ENCODE assay signal across 2 cellular contexts in the genomic region with DNA sequence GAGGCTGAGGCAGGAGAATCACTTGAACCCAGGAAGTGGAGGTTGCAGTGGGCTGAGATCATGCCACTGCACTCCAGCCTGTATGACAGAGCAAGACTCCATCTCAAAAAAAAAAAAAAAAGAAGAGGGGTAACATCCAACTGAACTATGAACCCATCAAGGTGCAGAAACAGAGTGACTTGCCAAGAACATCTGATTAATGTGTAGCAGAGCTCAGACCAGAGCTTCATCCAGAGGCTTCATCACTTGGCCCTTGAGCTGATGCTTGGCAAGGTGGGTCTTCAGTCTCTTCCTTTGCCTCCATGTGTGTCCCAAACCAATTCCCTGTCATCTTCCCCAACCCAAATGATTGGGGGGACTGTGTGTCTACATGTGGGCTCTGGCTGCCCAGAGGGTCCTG.
TF ChIP-seq lines count a peak whose summit lies in the region.

No MANE protein-coding gene starts in this region.

TF ChIP-seq in liver, 16 proteins besides CTCF, POLR2A, EP300 and RAD21:
- TF ChIP-seq, protein P1, sequence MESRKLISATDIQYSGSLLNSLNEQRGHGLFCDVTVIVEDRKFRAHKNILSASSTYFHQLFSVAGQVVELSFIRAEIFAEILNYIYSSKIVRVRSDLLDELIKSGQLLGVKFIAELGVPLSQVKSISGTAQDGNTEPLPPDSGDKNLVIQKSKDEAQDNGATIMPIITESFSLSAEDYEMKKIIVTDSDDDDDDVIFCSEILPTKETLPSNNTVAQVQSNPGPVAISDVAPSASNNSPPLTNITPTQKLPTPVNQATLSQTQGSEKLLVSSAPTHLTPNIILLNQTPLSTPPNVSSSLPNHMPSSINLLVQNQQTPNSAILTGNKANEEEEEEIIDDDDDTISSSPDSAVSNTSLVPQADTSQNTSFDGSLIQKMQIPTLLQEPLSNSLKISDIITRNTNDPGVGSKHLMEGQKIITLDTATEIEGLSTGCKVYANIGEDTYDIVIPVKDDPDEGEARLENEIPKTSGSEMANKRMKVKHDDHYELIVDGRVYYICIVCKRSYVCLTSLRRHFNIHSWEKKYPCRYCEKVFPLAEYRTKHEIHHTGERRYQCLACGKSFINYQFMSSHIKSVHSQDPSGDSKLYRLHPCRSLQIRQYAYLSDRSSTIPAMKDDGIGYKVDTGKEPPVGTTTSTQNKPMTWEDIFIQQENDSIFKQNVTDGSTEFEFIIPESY (IDR thresholded peaks at IDR 0.05), result peak; percentile 22
- TF ChIP-seq JUND (IDR thresholded peaks at IDR 0.05), result peak; percentile 31 to 68
- no peak for TF ChIP-seq GABPA (IDR thresholded peaks at IDR 0.05 in 1 of 2, conservative IDR thresholded peaks at IDR 0.05 in 1 of 2)
- no peak for TF ChIP-seq FOXA1 (IDR thresholded peaks at IDR 0.05)
- no peak for TF ChIP-seq EGR1 (IDR thresholded peaks at IDR 0.05; ENCODE audit: low read depth in 2 of 2)
- TF ChIP-seq, protein P2, sequence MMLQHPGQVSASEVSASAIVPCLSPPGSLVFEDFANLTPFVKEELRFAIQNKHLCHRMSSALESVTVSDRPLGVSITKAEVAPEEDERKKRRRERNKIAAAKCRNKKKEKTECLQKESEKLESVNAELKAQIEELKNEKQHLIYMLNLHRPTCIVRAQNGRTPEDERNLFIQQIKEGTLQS (IDR thresholded peaks at IDR 0.05), result no peak
- TF ChIP-seq HNF4G (IDR thresholded peaks at IDR 0.05), result peak; percentile 70
- peak; percentile 56 for TF ChIP-seq YY1 (IDR thresholded peaks at IDR 0.05)
- TF ChIP-seq HNF4A (conservative IDR thresholded peaks at IDR 0.05), result peak; percentile 86 to 91
- TF ChIP-seq, protein P3, sequence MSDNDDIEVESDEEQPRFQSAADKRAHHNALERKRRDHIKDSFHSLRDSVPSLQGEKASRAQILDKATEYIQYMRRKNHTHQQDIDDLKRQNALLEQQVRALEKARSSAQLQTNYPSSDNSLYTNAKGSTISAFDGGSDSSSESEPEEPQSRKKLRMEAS (IDR thresholded peaks at IDR 0.05), result no peak
- peak; percentile 50 for TF ChIP-seq SP1 (IDR thresholded peaks at IDR 0.05)
- peak; percentile 65 to 73 for TF ChIP-seq RXRA (IDR thresholded peaks at IDR 0.05)
- TF ChIP-seq TAF1 (conservative IDR thresholded peaks at IDR 0.05), result peak; percentile 55

TF ChIP-seq in HepG2, 621 proteins besides CTCF, POLR2A, EP300 and RAD21 (continued from another document):
- TF ChIP-seq MYNN (CRISPR knock-in tag; IDR thresholded peaks at IDR 0.05; ENCODE audit: low read depth) (no peak), PHB2 (IDR thresholded peaks at IDR 0.05; ENCODE audit: partially characterized antibody) (no peak), ZNF33B (CRISPR knock-in tag; IDR thresholded peaks at IDR 0.05) (no peak), ISL2 (CRISPR knock-in tag; IDR thresholded peaks at IDR 0.05) (no peak), ZNF496 (CRISPR knock-in tag; IDR thresholded peaks at IDR 0.05; ENCODE audit: insufficient replicate concordance) (no peak), TP53 (CRISPR knock-in tag; conservative IDR thresholded peaks at IDR 0.05) (no peak), ZNF775 (CRISPR knock-in tag; IDR thresholded peaks at IDR 0.05; ENCODE audit: borderline replicate concordance) (no peak), FOXA1 (IDR thresholded peaks at IDR 0.05) (no peak), FOXA1 (CRISPR knock-in tag; IDR thresholded peaks at IDR 0.05) (no peak), ZNF619 (CRISPR knock-in tag; IDR thresholded peaks at IDR 0.05) (no peak), ZNF772 (CRISPR knock-in tag; IDR thresholded peaks at IDR 0.05) (no peak)
- TF ChIP-seq, protein P4, sequence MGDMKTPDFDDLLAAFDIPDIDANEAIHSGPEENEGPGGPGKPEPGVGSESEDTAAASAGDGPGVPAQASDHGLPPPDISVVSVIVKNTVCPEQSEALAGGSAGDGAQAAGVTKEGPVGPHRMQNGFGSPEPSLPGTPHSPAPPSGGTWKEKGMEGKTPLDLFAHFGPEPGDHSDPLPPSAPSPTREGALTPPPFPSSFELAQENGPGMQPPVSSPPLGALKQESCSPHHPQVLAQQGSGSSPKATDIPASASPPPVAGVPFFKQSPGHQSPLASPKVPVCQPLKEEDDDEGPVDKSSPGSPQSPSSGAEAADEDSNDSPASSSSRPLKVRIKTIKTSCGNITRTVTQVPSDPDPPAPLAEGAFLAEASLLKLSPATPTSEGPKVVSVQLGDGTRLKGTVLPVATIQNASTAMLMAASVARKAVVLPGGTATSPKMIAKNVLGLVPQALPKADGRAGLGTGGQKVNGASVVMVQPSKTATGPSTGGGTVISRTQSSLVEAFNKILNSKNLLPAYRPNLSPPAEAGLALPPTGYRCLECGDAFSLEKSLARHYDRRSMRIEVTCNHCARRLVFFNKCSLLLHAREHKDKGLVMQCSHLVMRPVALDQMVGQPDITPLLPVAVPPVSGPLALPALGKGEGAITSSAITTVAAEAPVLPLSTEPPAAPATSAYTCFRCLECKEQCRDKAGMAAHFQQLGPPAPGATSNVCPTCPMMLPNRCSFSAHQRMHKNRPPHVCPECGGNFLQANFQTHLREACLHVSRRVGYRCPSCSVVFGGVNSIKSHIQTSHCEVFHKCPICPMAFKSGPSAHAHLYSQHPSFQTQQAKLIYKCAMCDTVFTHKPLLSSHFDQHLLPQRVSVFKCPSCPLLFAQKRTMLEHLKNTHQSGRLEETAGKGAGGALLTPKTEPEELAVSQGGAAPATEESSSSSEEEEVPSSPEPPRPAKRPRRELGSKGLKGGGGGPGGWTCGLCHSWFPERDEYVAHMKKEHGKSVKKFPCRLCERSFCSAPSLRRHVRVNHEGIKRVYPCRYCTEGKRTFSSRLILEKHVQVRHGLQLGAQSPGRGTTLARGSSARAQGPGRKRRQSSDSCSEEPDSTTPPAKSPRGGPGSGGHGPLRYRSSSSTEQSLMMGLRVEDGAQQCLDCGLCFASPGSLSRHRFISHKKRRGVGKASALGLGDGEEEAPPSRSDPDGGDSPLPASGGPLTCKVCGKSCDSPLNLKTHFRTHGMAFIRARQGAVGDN (CRISPR knock-in tag; IDR thresholded peaks at IDR 0.05), result no peak
- TF ChIP-seq, protein P5, sequence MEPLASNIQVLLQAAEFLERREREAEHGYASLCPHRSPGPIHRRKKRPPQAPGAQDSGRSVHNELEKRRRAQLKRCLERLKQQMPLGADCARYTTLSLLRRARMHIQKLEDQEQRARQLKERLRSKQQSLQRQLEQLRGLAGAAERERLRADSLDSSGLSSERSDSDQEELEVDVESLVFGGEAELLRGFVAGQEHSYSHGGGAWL (CRISPR knock-in tag; IDR thresholded peaks at IDR 0.05), result no peak
- TF ChIP-seq, protein P6, sequence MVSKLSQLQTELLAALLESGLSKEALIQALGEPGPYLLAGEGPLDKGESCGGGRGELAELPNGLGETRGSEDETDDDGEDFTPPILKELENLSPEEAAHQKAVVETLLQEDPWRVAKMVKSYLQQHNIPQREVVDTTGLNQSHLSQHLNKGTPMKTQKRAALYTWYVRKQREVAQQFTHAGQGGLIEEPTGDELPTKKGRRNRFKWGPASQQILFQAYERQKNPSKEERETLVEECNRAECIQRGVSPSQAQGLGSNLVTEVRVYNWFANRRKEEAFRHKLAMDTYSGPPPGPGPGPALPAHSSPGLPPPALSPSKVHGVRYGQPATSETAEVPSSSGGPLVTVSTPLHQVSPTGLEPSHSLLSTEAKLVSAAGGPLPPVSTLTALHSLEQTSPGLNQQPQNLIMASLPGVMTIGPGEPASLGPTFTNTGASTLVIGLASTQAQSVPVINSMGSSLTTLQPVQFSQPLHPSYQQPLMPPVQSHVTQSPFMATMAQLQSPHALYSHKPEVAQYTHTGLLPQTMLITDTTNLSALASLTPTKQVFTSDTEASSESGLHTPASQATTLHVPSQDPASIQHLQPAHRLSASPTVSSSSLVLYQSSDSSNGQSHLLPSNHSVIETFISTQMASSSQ (IDR thresholded peaks at IDR 0.05; ENCODE audit: low read depth), result no peak
- TF ChIP-seq, protein P6 (CRISPR knock-in tag; IDR thresholded peaks at IDR 0.05; ENCODE audit: borderline replicate concordance), result no peak
